ENCODE assay signal across 11 cellular contexts in the genomic region with DNA sequence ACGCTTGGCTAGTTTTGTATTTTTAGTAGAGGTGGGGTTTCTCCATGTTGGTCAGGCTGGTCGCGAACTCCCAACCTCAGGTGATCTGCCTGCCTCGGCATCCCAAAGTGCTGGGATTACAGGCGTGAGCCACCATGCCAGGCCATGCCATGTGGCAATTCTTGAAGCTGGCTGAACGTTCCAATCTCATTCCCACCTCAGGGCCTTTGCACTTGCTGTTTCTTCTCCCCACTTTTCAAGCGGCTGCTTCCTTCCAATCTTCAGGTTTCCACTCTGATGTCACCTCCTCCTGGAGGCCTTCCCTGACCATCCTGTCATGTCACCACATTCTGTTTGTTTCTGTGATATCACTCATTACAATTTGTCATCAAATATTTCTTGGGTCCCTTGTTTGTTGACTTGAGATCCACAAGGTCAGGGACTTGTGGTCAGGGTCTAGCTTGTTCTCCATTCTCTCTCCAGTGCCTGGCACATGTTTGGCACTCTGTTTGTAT. TPM values are rescaled to one million over a fixed set of nuclear protein-coding genes. Genes with fewer than 3 reads are reported as not detected.
DNase-seq lines count a peak whose midpoint lies in the region; ATAC-seq and TF ChIP-seq lines count a peak whose summit lies in the region.
"Had no signal": no experiment of that assay in that cellular context is flagged by ENCODE, and none has a peak within 500 bp of the region (broad histone marks: within the 10 kb centered on the region; RNA-seq: fewer than 3 reads in every experiment).

No MANE protein-coding gene starts in this region.

- H3K4me1 ChIP-seq in tibial artery, result peaks cover 0 to 81% (median 68%) of the 10 kb centered on the region in 4 donors

- peaks cover 8 to 10% of the 10 kb centered on the region in 2 donors for H3K36me3 Mint-ChIP-seq in activated T-cell treated with anti-CD3 and anti-CD28 coated beads, Interleukin-2, amount 50 U/mL, for 72 hours (ENCODE audit: insufficient read depth in 2 of 2)
- H3K36me3 Mint-ChIP-seq in T-helper 17 cell (ENCODE audit: low read depth) (peaks cover 2% of the 10 kb centered on the region), glutamatergic neuron (ENCODE audit: unreplicated experiment) (no peaks in the 10 kb centered on the region)

- peak overlapping the region; percentile 89 to 95 for H3K4me3 Mint-ChIP-seq in activated T-cell treated with anti-CD3 and anti-CD28 coated beads, Interleukin-2, amount 50 U/mL, for 72 hours
- H3K4me3 Mint-ChIP-seq in T-helper 17 cell, result peak overlapping the region; percentile 97
- peak overlapping the region; percentile 92 for H3K4me3 Mint-ChIP-seq in glutamatergic neuron (ENCODE audit: unreplicated experiment)

- peaks cover 0 to 25% of the 10 kb centered on the region in 2 donors for H3K27me3 ChIP-seq in tibial artery

- DNase-seq in activated T-cell treated with anti-CD3 and anti-CD28 coated beads, Interleukin-2, amount 50 U/mL, for 72 hours, result no peak
- DNase-seq in activated T-cell treated with anti-CD3 and anti-CD28 coated beads for 4 hours (no peak), T-helper 17 cell (no peak), glutamatergic neuron (no peak), tibial artery (no peak), Ammon's horn (ENCODE audit: low spot score) (no peak), NCI-H446 treated with DMSO at 0.1 percent for 48 hours (lab: John Stamatoyannopoulos, UW) (no peak)
- DNase-seq: retina, SW 1271 had no signal

- peaks cover 0 to 7% (median 0%) of the 10 kb centered on the region in 3 donors for H3K36me3 ChIP-seq in tibial artery

- H3K27ac ChIP-seq in tibial artery, result peak overlapping the region; percentile 85 to 88

- H3K27ac Mint-ChIP-seq in activated T-cell treated with anti-CD3 and anti-CD28 coated beads, Interleukin-2, amount 50 U/mL, for 72 hours, result peak overlapping the region; percentile 83
- peak overlapping the region; percentile 96 for H3K27ac Mint-ChIP-seq in T-helper 17 cell
- H3K27ac Mint-ChIP-seq in glutamatergic neuron (ENCODE audit: unreplicated experiment), result no peak overlapping the region

- H3K27me3 Mint-ChIP-seq in activated T-cell treated with anti-CD3 and anti-CD28 coated beads, Interleukin-2, amount 50 U/mL, for 72 hours (ENCODE audit: low read depth), result peaks cover 4% of the 10 kb centered on the region
- H3K27me3 Mint-ChIP-seq in T-helper 17 cell, result peaks cover 13% of the 10 kb centered on the region
- H3K27me3 Mint-ChIP-seq in glutamatergic neuron (ENCODE audit: unreplicated experiment), result peaks cover 15% of the 10 kb centered on the region

- peaks cover 0 to 2% of the 10 kb centered on the region in 2 donors for H3K9me3 Mint-ChIP-seq in activated T-cell treated with anti-CD3 and anti-CD28 coated beads, Interleukin-2, amount 50 U/mL, for 72 hours
- H3K9me3 Mint-ChIP-seq in glutamatergic neuron (ENCODE audit: unreplicated experiment), result peaks cover 11% of the 10 kb centered on the region

- no peak for TF ChIP-seq CTCF in glutamatergic neuron (IDR thresholded peaks at IDR 0.05; ENCODE audit: partially characterized antibody, unreplicated experiment)
- no peak for TF ChIP-seq CTCF in tibial artery (IDR thresholded peaks at IDR 0.05)

- ATAC-seq in activated T-cell treated with anti-CD3 and anti-CD28 coated beads, Interleukin-2, amount 50 U/mL, for 72 hours (replicated peaks in 1 of 2), result no peak
- ATAC-seq in T-helper 17 cell (no peak), esophagus mucosa (no peak)

- H3K4me3 ChIP-seq in tibial artery, result no peak overlapping the region

- no peaks in the 10 kb centered on the region for H3K9me3 ChIP-seq in T-helper 17 cell (ENCODE audit: control insufficient read depth, low read length, poor library complexity, severe bottlenecking)
- H3K9me3 ChIP-seq in tibial artery, result no peaks in the 10 kb centered on the region
- H3K9me3 ChIP-seq: heart right ventricle had no signal

- peaks cover 70% of the 10 kb centered on the region for H3K4me1 Mint-ChIP-seq in activated T-cell treated with anti-CD3 and anti-CD28 coated beads, Interleukin-2, amount 50 U/mL, for 72 hours (ENCODE audit: low read depth)
- H3K4me1 Mint-ChIP-seq in T-helper 17 cell, result peaks cover 37% of the 10 kb centered on the region
- peaks cover 8% of the 10 kb centered on the region for H3K4me1 Mint-ChIP-seq in glutamatergic neuron (ENCODE audit: low read depth, unreplicated experiment)

- intact Hi-C loops in tibial artery (cut with DNase I; ENCODE audit: low total_unique reads), result loop anchor here (5.0 to 10.0 kb wide), 3 partner anchors 33 to 85 kb away; a partner anchor contains a TSS

RNA-seq across cellular contexts. Expression of a gene that starts 4.2 kb away (rescaled TPM):
- total RNA-seq in activated T-cell treated with anti-CD3 and anti-CD28 coated beads, Interleukin-2, amount 50 U/mL, for 72 hours, result 10 to 100 TPM in 1 of 2 donors, 1 to 10 TPM in 1; 9.6 to 11.1 TPM
- 1 to 10 TPM; 7.3 to 9.9 TPM for total RNA-seq in T-helper 17 cell
- total RNA-seq in glutamatergic neuron (ENCODE audit: unreplicated experiment), result 11.0 TPM
- 0.48 TPM for total RNA-seq in esophagus mucosa

RNA-seq across cellular contexts. Expression of a gene that starts 5.4 kb away (rescaled TPM):
- 1 to 10 TPM; 1.9 to 2.6 TPM for total RNA-seq in activated T-cell treated with anti-CD3 and anti-CD28 coated beads, Interleukin-2, amount 50 U/mL, for 72 hours
- total RNA-seq in T-helper 17 cell (1 to 10 TPM; 2.6 to 2.9 TPM), glutamatergic neuron (ENCODE audit: unreplicated experiment) (2.1 TPM), esophagus mucosa (2.5 TPM)

RNA-seq across cellular contexts. Expression of a gene that starts 24.7 kb away (rescaled TPM):
- 1 to 10 TPM; 6.9 to 9.7 TPM for total RNA-seq in activated T-cell treated with anti-CD3 and anti-CD28 coated beads, Interleukin-2, amount 50 U/mL, for 72 hours
- total RNA-seq in T-helper 17 cell (1 to 10 TPM; 7.1 to 7.5 TPM), glutamatergic neuron (ENCODE audit: unreplicated experiment) (77.0 TPM), esophagus mucosa (7.3 TPM)

RNA-seq across cellular contexts. Expression of a gene that starts 33.6 kb away (rescaled TPM):
- total RNA-seq in activated T-cell treated with anti-CD3 and anti-CD28 coated beads, Interleukin-2, amount 50 U/mL, for 72 hours, result 10 to 100 TPM; 27.9 to 30.7 TPM
- 10 to 100 TPM; 55.8 to 64.1 TPM for total RNA-seq in T-helper 17 cell
- total RNA-seq in glutamatergic neuron (ENCODE audit: unreplicated experiment), result 8.0 TPM
- 7.4 TPM for total RNA-seq in esophagus mucosa

RNA-seq across cellular contexts. Expression of a gene that starts 33.8 kb away (rescaled TPM):
- total RNA-seq in activated T-cell treated with anti-CD3 and anti-CD28 coated beads, Interleukin-2, amount 50 U/mL, for 72 hours, result 10 to 100 TPM; 60.4 to 64.7 TPM
- total RNA-seq in T-helper 17 cell (10 to 100 TPM; 15.3 to 21.9 TPM), glutamatergic neuron (ENCODE audit: unreplicated experiment) (43.1 TPM), esophagus mucosa (45.1 TPM)
